Comparison of ENCODE assay signal across 38 cellular contexts in the genomic region with DNA sequence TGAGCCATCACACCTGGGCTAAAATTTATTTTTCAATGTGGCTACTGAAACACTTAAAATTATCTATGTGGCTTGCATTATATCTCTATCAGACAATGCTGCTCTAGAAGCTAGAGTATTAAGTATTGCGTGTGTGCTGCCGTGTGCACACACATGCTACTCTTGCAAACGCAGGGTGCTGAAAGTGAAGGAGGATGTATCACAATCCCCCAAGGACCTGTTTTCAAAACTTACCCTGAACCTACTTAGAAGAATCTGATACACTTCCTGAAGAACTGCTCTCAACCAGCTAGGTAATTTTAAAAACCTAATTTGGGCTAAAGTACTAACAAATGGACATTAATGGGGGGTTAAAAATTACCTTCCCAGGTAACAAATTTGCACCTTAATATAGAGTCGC.
"Had no signal": no experiment of that assay in that cellular context is flagged by ENCODE, and none has a peak within 500 bp of the region (broad histone marks: within the 10 kb centered on the region; RNA-seq: fewer than 3 reads in every experiment).

No MANE protein-coding gene starts in this region.

- H3K4me1 ChIP-seq: adrenal gland, ascending aorta, body of pancreas, breast epithelium had no signal

- H3K4me3 Mint-ChIP-seq: activated naive CD4-positive, alpha-beta T cell treated with anti-CD3 and anti-CD28 coated beads for 36 hours; activated naive CD4-positive, alpha-beta T cell treated with anti-CD3 and anti-CD28 coated beads, Interleukin-2, amount 10 ng/mL, durations not matched to agents 7 days and 5 days; activated naive CD4-positive, alpha-beta T cell treated with anti-CD3 and anti-CD28 coated beads, Interleukin-2, amount 50 U/mL, for 24 hours; activated naive CD8-positive, alpha-beta T cell; activated naive CD8-positive, alpha-beta T cell treated with anti-CD3 and anti-CD28 coated beads for 36 hours; activated naive CD8-positive, alpha-beta T cell treated with anti-CD3 and anti-CD28 coated beads, Interleukin-2, amount 10 ng/mL, durations not matched to agents 7 days and 5 days; activated naive CD8-positive, alpha-beta T cell treated with anti-CD3 and anti-CD28 coated beads, Interleukin-2, amount 50 U/mL, for 24 hours; activated T-cell treated with anti-CD3 and anti-CD28 coated beads, Interleukin-2, amount 50 U/mL, for 24 hours; activated T-cell treated with anti-CD3 and anti-CD28 coated beads, Interleukin-2, amount 50 U/mL, for 4 hours; activated T-cell treated with anti-CD3 and anti-CD28 coated beads, Interleukin-2, amount 50 U/mL, for 72 hours; activated T-helper 1 cell treated with anti-CD3 and anti-CD28 coated beads, Interleukin-12 subunit alpha, Interleukin-12 subunit beta, Interleukin-2, Interleukin-4 antibody, amounts not matched to agents 30 ng/mL and 10 ng/mL and 1 ng/mL, durations not matched to agents 14 hours and 24 hours and 36 hours; activated T-helper 17 cell treated with anti-CD3 and anti-CD28 coated beads, Interleukin-2, amount 50 U/mL, for 72 hours; brain; central memory CD8-positive, alpha-beta T cell had no signal

- H3K4me3 ChIP-seq: adrenal gland, ascending aorta, body of pancreas, breast epithelium, cardiac muscle cell had no signal

- H3K4me1 Mint-ChIP-seq: activated naive CD8-positive, alpha-beta T cell treated with anti-CD3 and anti-CD28 coated beads, Interleukin-2, amount 10 ng/mL, durations not matched to agents 7 days and 5 days had no signal

- H3K27me3 Mint-ChIP-seq: activated naive CD4-positive, alpha-beta T cell treated with anti-CD3 and anti-CD28 coated beads, Interleukin-2, amount 50 U/mL, for 24 hours; activated naive CD8-positive, alpha-beta T cell; activated naive CD8-positive, alpha-beta T cell treated with anti-CD3 and anti-CD28 coated beads, Interleukin-2, amount 50 U/mL, for 24 hours; activated T-cell treated with anti-CD3 and anti-CD28 coated beads, Interleukin-2, amount 50 U/mL, for 24 hours; activated T-helper 17 cell treated with anti-CD3 and anti-CD28 coated beads, Interleukin-2, amount 50 U/mL, for 72 hours; brain; central memory CD8-positive, alpha-beta T cell had no signal

- H3K36me3 Mint-ChIP-seq: activated naive CD4-positive, alpha-beta T cell treated with anti-CD3 and anti-CD28 coated beads, Interleukin-2, amount 50 U/mL, for 24 hours; activated naive CD4-positive, alpha-beta T cell treated with anti-CD3 and anti-CD28 coated beads, Interleukin-2, amount 50 U/mL, for 72 hours; activated naive CD8-positive, alpha-beta T cell; activated naive CD8-positive, alpha-beta T cell treated with anti-CD3 and anti-CD28 coated beads for 36 hours; activated naive CD8-positive, alpha-beta T cell treated with anti-CD3 and anti-CD28 coated beads, Interleukin-2, amount 10 ng/mL, durations not matched to agents 7 days and 5 days had no signal

- DNase-seq: activated effector memory CD4-positive, alpha-beta T cell treated with anti-CD3 and anti-CD28 coated beads, Interleukin-2, amount 50 U/mL, for 16 hours; activated effector memory CD4-positive, alpha-beta T cell treated with Interleukin-2 at 50 U/mL for 16 hours; activated gamma-delta T cell; activated gamma-delta T cell treated with Interleukin-2 at 50 U/mL for 16 hours; activated naive CD4-positive, alpha-beta T cell; activated naive CD4-positive, alpha-beta T cell treated with anti-CD3 and anti-CD28 coated beads for 36 hours; activated naive CD4-positive, alpha-beta T cell treated with anti-CD3 and anti-CD28 coated beads, Interleukin-2, amount 10 ng/mL, durations not matched to agents 7 days and 5 days; activated naive CD4-positive, alpha-beta T cell treated with anti-CD3 and anti-CD28 coated beads, Interleukin-2, amount 50 U/mL, for 16 hours; activated naive CD4-positive, alpha-beta T cell treated with Interleukin-2 at 50 U/mL for 16 hours; activated naive CD8-positive, alpha-beta T cell treated with anti-CD3 and anti-CD28 coated beads for 36 hours; activated naive CD8-positive, alpha-beta T cell treated with anti-CD3 and anti-CD28 coated beads, Interleukin-2, amount 10 ng/mL, durations not matched to agents 7 days and 5 days; activated naive CD8-positive, alpha-beta T cell treated with anti-CD3 and anti-CD28 coated beads, Interleukin-2, amount 50 U/mL, for 24 hours; activated T-cell treated with anti-CD3 and anti-CD28 coated beads, Interleukin-2, amount 50 U/mL, for 1 hour; activated T-cell treated with anti-CD3 and anti-CD28 coated beads, Interleukin-2, amount 50 U/mL, for 24 hours; activated T-cell treated with anti-CD3 and anti-CD28 coated beads, Interleukin-2, amount 50 U/mL, for 4 hours; activated T-cell treated with anti-CD3 and anti-CD28 coated beads, Interleukin-2, amount 50 U/mL, for 48 hours; activated T-cell treated with anti-CD3 and anti-CD28 coated beads, Interleukin-2, amount 50 U/mL, for 72 hours; adrenal gland; amniotic stem cell; amygdala; anterior cingulate cortex; aorta; body of pancreas; brain microvascular endothelial cell; caudate nucleus; central memory CD4-positive, alpha-beta T cell; cerebellar nuclear complex had no signal

- H3K27ac ChIP-seq: adrenal gland, ascending aorta, body of pancreas, brain microvascular endothelial cell, breast epithelium, cardiac muscle cell had no signal

- H3K9me3 Mint-ChIP-seq: activated naive CD4-positive, alpha-beta T cell treated with anti-CD3 and anti-CD28 coated beads for 36 hours; activated naive CD4-positive, alpha-beta T cell treated with anti-CD3 and anti-CD28 coated beads, Interleukin-2, amount 10 ng/mL, durations not matched to agents 7 days and 5 days; activated naive CD4-positive, alpha-beta T cell treated with anti-CD3 and anti-CD28 coated beads, Interleukin-2, amount 50 U/mL, for 24 hours; activated naive CD4-positive, alpha-beta T cell treated with anti-CD3 and anti-CD28 coated beads, Interleukin-2, amount 50 U/mL, for 72 hours; activated naive CD8-positive, alpha-beta T cell treated with anti-CD3 and anti-CD28 coated beads for 36 hours; activated naive CD8-positive, alpha-beta T cell treated with anti-CD3 and anti-CD28 coated beads, Interleukin-2, amount 10 ng/mL, durations not matched to agents 7 days and 5 days; activated naive CD8-positive, alpha-beta T cell treated with anti-CD3 and anti-CD28 coated beads, Interleukin-2, amount 50 U/mL, for 24 hours; activated T-cell treated with anti-CD3 and anti-CD28 coated beads, Interleukin-2, amount 50 U/mL, for 24 hours; activated T-cell treated with anti-CD3 and anti-CD28 coated beads, Interleukin-2, amount 50 U/mL, for 4 hours; activated T-cell treated with anti-CD3 and anti-CD28 coated beads, Interleukin-2, amount 50 U/mL, for 72 hours; activated T-helper 1 cell treated with anti-CD3 and anti-CD28 coated beads, Interleukin-12 subunit alpha, Interleukin-12 subunit beta, Interleukin-2, Interleukin-4 antibody, amounts not matched to agents 30 ng/mL and 10 ng/mL and 1 ng/mL, durations not matched to agents 14 hours and 24 hours and 36 hours; activated T-helper 17 cell treated with anti-CD3 and anti-CD28 coated beads, Interleukin-2, amount 50 U/mL, for 72 hours; activated T-helper 2 cell treated with anti-CD3 and anti-CD28 coated beads, Interferon-gamma antibody, Interleukin-2, Interleukin-4, amounts not matched to agents 10 μg/mL and 5 μg/mL and 100 μg/mL, durations not matched to agents 14 hours and 24 hours and 36 hours; brain; central memory CD8-positive, alpha-beta T cell had no signal

- ATAC-seq: activated naive CD4-positive, alpha-beta T cell treated with anti-CD3 and anti-CD28 coated beads, Interleukin-2, amount 50 U/mL, for 72 hours; activated naive CD8-positive, alpha-beta T cell treated with anti-CD3 and anti-CD28 coated beads, Interleukin-2, amount 50 U/mL, for 24 hours; activated T-cell treated with anti-CD3 and anti-CD28 coated beads, Interleukin-2, amount 50 U/mL, for 4 hours; activated T-cell treated with anti-CD3 and anti-CD28 coated beads, Interleukin-2, amount 50 U/mL, for 72 hours; activated T-helper 17 cell treated with anti-CD3 and anti-CD28 coated beads, Interleukin-2, amount 50 U/mL, for 72 hours; body of pancreas had no signal

- H3K9me3 ChIP-seq: adrenal gland, ascending aorta, body of pancreas, breast epithelium had no signal

- H3K27me3 ChIP-seq: ascending aorta, body of pancreas, brain microvascular endothelial cell, breast epithelium, cardiac muscle cell had no signal

- H3K36me3 ChIP-seq: adrenal gland, ascending aorta, brain microvascular endothelial cell, breast epithelium, cardiac muscle cell had no signal

- H3K27ac Mint-ChIP-seq: activated naive CD4-positive, alpha-beta T cell treated with anti-CD3 and anti-CD28 coated beads for 36 hours; activated naive CD4-positive, alpha-beta T cell treated with anti-CD3 and anti-CD28 coated beads, Interleukin-2, amount 10 ng/mL, durations not matched to agents 7 days and 5 days; activated naive CD4-positive, alpha-beta T cell treated with anti-CD3 and anti-CD28 coated beads, Interleukin-2, amount 50 U/mL, for 24 hours; activated naive CD4-positive, alpha-beta T cell treated with anti-CD3 and anti-CD28 coated beads, Interleukin-2, amount 50 U/mL, for 72 hours; activated naive CD8-positive, alpha-beta T cell; activated naive CD8-positive, alpha-beta T cell treated with anti-CD3 and anti-CD28 coated beads for 36 hours; activated naive CD8-positive, alpha-beta T cell treated with anti-CD3 and anti-CD28 coated beads, Interleukin-2, amount 10 ng/mL, durations not matched to agents 7 days and 5 days; activated naive CD8-positive, alpha-beta T cell treated with anti-CD3 and anti-CD28 coated beads, Interleukin-2, amount 50 U/mL, for 24 hours; activated T-cell treated with anti-CD3 and anti-CD28 coated beads, Interleukin-2, amount 50 U/mL, for 24 hours; activated T-cell treated with anti-CD3 and anti-CD28 coated beads, Interleukin-2, amount 50 U/mL, for 72 hours; activated T-helper 1 cell treated with anti-CD3 and anti-CD28 coated beads, Interleukin-12 subunit alpha, Interleukin-12 subunit beta, Interleukin-2, Interleukin-4 antibody, amounts not matched to agents 30 ng/mL and 10 ng/mL and 1 ng/mL, durations not matched to agents 14 hours and 24 hours and 36 hours; activated T-helper 17 cell treated with anti-CD3 and anti-CD28 coated beads, Interleukin-2, amount 50 U/mL, for 72 hours; activated T-helper 2 cell treated with anti-CD3 and anti-CD28 coated beads, Interferon-gamma antibody, Interleukin-2, Interleukin-4, amounts not matched to agents 10 μg/mL and 5 μg/mL and 100 μg/mL, durations not matched to agents 14 hours and 24 hours and 36 hours; brain had no signal
